ENCODE assay signal across 1 cellular context in the genomic region with DNA sequence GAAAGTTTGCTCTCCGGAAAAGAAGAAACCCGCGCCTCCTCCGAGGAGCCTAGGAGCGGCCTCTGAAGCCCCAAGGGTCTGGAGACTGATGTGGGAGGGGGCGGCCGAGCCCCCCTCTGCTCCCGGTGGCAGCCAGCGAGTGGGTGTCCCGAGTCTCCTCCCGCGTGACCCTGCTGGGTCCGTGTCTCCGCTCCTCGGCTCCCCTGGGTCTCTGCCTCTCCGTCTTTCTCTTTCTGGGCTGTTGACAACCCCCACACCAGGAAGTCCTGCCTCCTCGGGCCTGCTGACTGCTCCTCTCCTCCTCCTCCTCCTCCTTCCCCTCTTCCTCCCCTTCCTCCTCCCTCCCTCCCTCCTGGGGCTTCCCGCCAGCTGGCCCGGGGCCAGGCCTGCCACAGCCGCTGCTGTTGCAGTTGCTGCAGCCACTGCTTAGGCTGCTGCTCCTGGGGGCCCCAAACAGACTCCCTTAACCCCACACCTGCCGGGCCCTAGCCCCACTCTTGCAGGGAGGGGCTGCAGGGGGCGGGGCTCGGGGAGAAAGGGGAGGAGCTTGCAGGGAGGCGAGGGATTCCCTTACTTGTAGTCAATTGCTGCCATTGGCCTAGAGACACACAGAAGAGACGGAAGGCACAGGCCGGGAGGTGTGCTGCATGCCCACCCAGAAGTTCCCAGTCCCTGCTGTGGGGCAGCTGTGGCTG.
TF ChIP-seq lines count a peak whose summit lies in the region.

A gene (minus strand): TSS at position 249 of the 695 bp plus-strand sequence. CDS start 1,176 bp downstream, outside the sequence.

TF ChIP-seq in K562, 482 proteins besides CTCF, POLR2A, EP300 and RAD21 (continued from another document and continues in another):
- TF ChIP-seq, protein P1, sequence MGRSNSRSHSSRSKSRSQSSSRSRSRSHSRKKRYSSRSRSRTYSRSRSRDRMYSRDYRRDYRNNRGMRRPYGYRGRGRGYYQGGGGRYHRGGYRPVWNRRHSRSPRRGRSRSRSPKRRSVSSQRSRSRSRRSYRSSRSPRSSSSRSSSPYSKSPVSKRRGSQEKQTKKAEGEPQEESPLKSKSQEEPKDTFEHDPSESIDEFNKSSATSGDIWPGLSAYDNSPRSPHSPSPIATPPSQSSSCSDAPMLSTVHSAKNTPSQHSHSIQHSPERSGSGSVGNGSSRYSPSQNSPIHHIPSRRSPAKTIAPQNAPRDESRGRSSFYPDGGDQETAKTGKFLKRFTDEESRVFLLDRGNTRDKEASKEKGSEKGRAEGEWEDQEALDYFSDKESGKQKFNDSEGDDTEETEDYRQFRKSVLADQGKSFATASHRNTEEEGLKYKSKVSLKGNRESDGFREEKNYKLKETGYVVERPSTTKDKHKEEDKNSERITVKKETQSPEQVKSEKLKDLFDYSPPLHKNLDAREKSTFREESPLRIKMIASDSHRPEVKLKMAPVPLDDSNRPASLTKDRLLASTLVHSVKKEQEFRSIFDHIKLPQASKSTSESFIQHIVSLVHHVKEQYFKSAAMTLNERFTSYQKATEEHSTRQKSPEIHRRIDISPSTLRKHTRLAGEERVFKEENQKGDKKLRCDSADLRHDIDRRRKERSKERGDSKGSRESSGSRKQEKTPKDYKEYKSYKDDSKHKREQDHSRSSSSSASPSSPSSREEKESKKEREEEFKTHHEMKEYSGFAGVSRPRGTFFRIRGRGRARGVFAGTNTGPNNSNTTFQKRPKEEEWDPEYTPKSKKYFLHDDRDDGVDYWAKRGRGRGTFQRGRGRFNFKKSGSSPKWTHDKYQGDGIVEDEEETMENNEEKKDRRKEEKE (IDR thresholded peaks at IDR 0.05; ENCODE audit: borderline replicate concordance in 1 of 2, control insufficient read depth in 1 of 2, low read depth in 2 of 2, low read length in 1 of 2) = no peak
- TF ChIP-seq ETV1 (tag; conservative IDR thresholded peaks at IDR 0.05; ENCODE audit: low read depth) = peak; percentile 91
- TF ChIP-seq, protein P2, sequence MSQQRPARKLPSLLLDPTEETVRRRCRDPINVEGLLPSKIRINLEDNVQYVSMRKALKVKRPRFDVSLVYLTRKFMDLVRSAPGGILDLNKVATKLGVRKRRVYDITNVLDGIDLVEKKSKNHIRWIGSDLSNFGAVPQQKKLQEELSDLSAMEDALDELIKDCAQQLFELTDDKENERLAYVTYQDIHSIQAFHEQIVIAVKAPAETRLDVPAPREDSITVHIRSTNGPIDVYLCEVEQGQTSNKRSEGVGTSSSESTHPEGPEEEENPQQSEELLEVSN (IDR thresholded peaks at IDR 0.05; ENCODE audit: borderline replicate concordance in 1 of 2, extremely low read depth in 1 of 2, insufficient read depth in 1 of 2, insufficient read length in 1 of 2, low read depth in 1 of 2, low read length in 1 of 2, poor library complexity in 1 of 2, severe bottlenecking in 1 of 2) = no peak
- TF ChIP-seq ZNF23 (CRISPR knock-in tag; IDR thresholded peaks at IDR 0.05) = no peak
- peak in 1 of 2 experiments; percentile 84; a peak in 2 of 4 replicates for TF ChIP-seq SRF (CRISPR knock-in tag; IDR thresholded peaks at IDR 0.05)
- no peak for TF ChIP-seq ZNF121 (CRISPR knock-in tag; conservative IDR thresholded peaks at IDR 0.05)
- TF ChIP-seq CEBPG (CRISPR knock-in tag; IDR thresholded peaks at IDR 0.05) = no peak
- no peak for TF ChIP-seq CEBPG (tag; conservative IDR thresholded peaks at IDR 0.05 in 1 of 2, IDR thresholded peaks at IDR 0.05 in 1 of 2)
- TF ChIP-seq, protein P3, sequence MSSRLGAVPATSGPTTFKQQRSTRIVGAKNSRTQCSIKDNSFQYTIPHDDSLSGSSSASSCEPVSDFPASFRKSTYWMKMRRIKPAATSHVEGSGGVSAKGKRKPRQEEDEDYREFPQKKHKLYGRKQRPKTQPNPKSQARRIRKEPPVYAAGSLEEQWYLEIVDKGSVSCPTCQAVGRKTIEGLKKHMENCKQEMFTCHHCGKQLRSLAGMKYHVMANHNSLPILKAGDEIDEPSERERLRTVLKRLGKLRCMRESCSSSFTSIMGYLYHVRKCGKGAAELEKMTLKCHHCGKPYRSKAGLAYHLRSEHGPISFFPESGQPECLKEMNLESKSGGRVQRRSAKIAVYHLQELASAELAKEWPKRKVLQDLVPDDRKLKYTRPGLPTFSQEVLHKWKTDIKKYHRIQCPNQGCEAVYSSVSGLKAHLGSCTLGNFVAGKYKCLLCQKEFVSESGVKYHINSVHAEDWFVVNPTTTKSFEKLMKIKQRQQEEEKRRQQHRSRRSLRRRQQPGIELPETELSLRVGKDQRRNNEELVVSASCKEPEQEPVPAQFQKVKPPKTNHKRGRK (tag; IDR thresholded peaks at IDR 0.05) = no peak
- TF ChIP-seq, protein P4, sequence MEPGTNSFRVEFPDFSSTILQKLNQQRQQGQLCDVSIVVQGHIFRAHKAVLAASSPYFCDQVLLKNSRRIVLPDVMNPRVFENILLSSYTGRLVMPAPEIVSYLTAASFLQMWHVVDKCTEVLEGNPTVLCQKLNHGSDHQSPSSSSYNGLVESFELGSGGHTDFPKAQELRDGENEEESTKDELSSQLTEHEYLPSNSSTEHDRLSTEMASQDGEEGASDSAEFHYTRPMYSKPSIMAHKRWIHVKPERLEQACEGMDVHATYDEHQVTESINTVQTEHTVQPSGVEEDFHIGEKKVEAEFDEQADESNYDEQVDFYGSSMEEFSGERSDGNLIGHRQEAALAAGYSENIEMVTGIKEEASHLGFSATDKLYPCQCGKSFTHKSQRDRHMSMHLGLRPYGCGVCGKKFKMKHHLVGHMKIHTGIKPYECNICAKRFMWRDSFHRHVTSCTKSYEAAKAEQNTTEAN (CRISPR knock-in tag; IDR thresholded peaks at IDR 0.05) = no peak
- TF ChIP-seq, protein P5, sequence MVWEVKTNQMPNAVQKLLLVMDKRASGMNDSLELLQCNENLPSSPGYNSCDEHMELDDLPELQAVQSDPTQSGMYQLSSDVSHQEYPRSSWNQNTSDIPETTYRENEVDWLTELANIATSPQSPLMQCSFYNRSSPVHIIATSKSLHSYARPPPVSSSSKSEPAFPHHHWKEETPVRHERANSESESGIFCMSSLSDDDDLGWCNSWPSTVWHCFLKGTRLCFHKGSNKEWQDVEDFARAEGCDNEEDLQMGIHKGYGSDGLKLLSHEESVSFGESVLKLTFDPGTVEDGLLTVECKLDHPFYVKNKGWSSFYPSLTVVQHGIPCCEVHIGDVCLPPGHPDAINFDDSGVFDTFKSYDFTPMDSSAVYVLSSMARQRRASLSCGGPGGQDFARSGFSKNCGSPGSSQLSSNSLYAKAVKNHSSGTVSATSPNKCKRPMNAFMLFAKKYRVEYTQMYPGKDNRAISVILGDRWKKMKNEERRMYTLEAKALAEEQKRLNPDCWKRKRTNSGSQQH (CRISPR knock-in tag; IDR thresholded peaks at IDR 0.05) = 0 out of 2 replicates have a peak, but pooled peaks have one; percentile 50
- no peak for TF ChIP-seq SRSF7 (optimal IDR thresholded peaks at IDR 0.05; ENCODE audit: low read depth, low read length)
- no peak for TF ChIP-seq ZNF212 (CRISPR knock-in tag; IDR thresholded peaks at IDR 0.05)
- TF ChIP-seq STAG1 (CRISPR knock-in tag; IDR thresholded peaks at IDR 0.05; ENCODE audit: borderline replicate concordance) = no peak
- TF ChIP-seq RBM17 (IDR thresholded peaks at IDR 0.05; ENCODE audit: borderline replicate concordance, low read depth, low read length) = no peak
- no peak for TF ChIP-seq ZBTB17 (CRISPR knock-in tag; IDR thresholded peaks at IDR 0.05)
- no peak for TF ChIP-seq ZNF780A (CRISPR knock-in tag; IDR thresholded peaks at IDR 0.05)
- TF ChIP-seq, protein P6, sequence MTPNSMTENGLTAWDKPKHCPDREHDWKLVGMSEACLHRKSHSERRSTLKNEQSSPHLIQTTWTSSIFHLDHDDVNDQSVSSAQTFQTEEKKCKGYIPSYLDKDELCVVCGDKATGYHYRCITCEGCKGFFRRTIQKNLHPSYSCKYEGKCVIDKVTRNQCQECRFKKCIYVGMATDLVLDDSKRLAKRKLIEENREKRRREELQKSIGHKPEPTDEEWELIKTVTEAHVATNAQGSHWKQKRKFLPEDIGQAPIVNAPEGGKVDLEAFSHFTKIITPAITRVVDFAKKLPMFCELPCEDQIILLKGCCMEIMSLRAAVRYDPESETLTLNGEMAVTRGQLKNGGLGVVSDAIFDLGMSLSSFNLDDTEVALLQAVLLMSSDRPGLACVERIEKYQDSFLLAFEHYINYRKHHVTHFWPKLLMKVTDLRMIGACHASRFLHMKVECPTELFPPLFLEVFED (CRISPR knock-in tag; conservative IDR thresholded peaks at IDR 0.05) = no peak
- no peak for TF ChIP-seq SREBF2 (CRISPR knock-in tag; IDR thresholded peaks at IDR 0.05)
- peak; percentile 71; the same call in 1 of the 2 replicates for TF ChIP-seq RB1 (IDR thresholded peaks at IDR 0.05; ENCODE audit: low read depth)
- no peak for TF ChIP-seq TAF9B (IDR thresholded peaks at IDR 0.05; ENCODE audit: partially characterized antibody)
- no peak for TF ChIP-seq ZNF3 (CRISPR knock-in tag; IDR thresholded peaks at IDR 0.05)
- peak; percentile 91 for TF ChIP-seq MTA3 (IDR thresholded peaks at IDR 0.05; ENCODE audit: borderline replicate concordance)
- peak; percentile 83 for TF ChIP-seq TAF1 (IDR thresholded peaks at IDR 0.05; ENCODE audit: control insufficient read depth, extremely low read depth, insufficient read depth, low read length, severe bottlenecking)
- peak; percentile 40 for TF ChIP-seq ZFP36 (IDR thresholded peaks at IDR 0.05; ENCODE audit: low read depth, low read length, partially characterized antibody)
- TF ChIP-seq HDAC1 (IDR thresholded peaks at IDR 0.05) = peak; percentile 53 to 98; a peak in 3 of 4 replicates
- TF ChIP-seq ZNF143 (CRISPR knock-in tag; IDR thresholded peaks at IDR 0.05) = no peak
- TF ChIP-seq HNRNPLL (IDR thresholded peaks at IDR 0.05; ENCODE audit: low read depth, low read length, poor library complexity, severe bottlenecking) = no peak
- TF ChIP-seq, protein P7, sequence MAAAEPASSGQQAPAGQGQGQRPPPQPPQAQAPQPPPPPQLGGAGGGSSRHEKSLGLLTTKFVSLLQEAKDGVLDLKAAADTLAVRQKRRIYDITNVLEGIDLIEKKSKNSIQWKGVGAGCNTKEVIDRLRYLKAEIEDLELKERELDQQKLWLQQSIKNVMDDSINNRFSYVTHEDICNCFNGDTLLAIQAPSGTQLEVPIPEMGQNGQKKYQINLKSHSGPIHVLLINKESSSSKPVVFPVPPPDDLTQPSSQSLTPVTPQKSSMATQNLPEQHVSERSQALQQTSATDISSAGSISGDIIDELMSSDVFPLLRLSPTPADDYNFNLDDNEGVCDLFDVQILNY (CRISPR knock-in tag; IDR thresholded peaks at IDR 0.05) = no peak
- no peak for TF ChIP-seq MED1 (CRISPR knock-in tag; IDR thresholded peaks at IDR 0.05; ENCODE audit: borderline replicate concordance)
- TF ChIP-seq MAFF (IDR thresholded peaks at IDR 0.05; ENCODE audit: low read length) = no peak
- no peak; the same call in 1 of the 2 replicates for TF ChIP-seq ZKSCAN1 (IDR thresholded peaks at IDR 0.05; ENCODE audit: low read depth, low read length)
- TF ChIP-seq, protein P8, sequence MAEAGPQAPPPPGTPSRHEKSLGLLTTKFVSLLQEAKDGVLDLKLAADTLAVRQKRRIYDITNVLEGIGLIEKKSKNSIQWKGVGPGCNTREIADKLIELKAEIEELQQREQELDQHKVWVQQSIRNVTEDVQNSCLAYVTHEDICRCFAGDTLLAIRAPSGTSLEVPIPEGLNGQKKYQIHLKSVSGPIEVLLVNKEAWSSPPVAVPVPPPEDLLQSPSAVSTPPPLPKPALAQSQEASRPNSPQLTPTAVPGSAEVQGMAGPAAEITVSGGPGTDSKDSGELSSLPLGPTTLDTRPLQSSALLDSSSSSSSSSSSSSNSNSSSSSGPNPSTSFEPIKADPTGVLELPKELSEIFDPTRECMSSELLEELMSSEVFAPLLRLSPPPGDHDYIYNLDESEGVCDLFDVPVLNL (CRISPR knock-in tag; IDR thresholded peaks at IDR 0.05; ENCODE audit: low read depth) = 0 out of 2 replicates have a peak, but pooled peaks have one; percentile 54
- peak; percentile 34 to 72; a peak in 3 of 4 replicates for TF ChIP-seq KDM1A (IDR thresholded peaks at IDR 0.05)
- TF ChIP-seq, protein P9, sequence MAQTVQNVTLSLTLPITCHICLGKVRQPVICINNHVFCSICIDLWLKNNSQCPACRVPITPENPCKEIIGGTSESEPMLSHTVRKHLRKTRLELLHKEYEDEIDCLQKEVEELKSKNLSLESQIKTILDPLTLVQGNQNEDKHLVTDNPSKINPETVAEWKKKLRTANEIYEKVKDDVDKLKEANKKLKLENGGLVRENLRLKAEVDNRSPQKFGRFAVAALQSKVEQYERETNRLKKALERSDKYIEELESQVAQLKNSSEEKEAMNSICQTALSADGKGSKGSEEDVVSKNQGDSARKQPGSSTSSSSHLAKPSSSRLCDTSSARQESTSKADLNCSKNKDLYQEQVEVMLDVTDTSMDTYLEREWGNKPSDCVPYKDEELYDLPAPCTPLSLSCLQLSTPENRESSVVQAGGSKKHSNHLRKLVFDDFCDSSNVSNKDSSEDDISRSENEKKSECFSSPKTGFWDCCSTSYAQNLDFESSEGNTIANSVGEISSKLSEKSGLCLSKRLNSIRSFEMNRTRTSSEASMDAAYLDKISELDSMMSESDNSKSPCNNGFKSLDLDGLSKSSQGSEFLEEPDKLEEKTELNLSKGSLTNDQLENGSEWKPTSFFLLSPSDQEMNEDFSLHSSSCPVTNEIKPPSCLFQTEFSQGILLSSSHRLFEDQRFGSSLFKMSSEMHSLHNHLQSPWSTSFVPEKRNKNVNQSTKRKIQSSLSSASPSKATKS (CRISPR knock-in tag; IDR thresholded peaks at IDR 0.05) = no peak
- TF ChIP-seq EP400 (IDR thresholded peaks at IDR 0.05) = peak; percentile 89
- TF ChIP-seq, protein P10, sequence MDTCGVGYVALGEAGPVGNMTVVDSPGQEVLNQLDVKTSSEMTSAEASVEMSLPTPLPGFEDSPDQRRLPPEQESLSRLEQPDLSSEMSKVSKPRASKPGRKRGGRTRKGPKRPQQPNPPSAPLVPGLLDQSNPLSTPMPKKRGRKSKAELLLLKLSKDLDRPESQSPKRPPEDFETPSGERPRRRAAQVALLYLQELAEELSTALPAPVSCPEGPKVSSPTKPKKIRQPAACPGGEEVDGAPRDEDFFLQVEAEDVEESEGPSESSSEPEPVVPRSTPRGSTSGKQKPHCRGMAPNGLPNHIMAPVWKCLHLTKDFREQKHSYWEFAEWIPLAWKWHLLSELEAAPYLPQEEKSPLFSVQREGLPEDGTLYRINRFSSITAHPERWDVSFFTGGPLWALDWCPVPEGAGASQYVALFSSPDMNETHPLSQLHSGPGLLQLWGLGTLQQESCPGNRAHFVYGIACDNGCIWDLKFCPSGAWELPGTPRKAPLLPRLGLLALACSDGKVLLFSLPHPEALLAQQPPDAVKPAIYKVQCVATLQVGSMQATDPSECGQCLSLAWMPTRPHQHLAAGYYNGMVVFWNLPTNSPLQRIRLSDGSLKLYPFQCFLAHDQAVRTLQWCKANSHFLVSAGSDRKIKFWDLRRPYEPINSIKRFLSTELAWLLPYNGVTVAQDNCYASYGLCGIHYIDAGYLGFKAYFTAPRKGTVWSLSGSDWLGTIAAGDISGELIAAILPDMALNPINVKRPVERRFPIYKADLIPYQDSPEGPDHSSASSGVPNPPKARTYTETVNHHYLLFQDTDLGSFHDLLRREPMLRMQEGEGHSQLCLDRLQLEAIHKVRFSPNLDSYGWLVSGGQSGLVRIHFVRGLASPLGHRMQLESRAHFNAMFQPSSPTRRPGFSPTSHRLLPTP (IDR thresholded peaks at IDR 0.05; ENCODE audit: borderline replicate concordance, extremely low read depth, insufficient read length) = no peak
- no peak for TF ChIP-seq ZNF77 (CRISPR knock-in tag; IDR thresholded peaks at IDR 0.05)
